30 cellular contexts compared by ENCODE assay signal in genomic region chr22:49617264-49617663, GRCh38.
"Had no signal": no experiment of that assay in that cellular context is flagged by ENCODE, and none has a peak within 500 bp of the region (broad histone marks: within the 10 kb centered on the region; RNA-seq: fewer than 3 reads in every experiment).

No MANE protein-coding gene starts in this region.

- ATAC-seq: activated CD4-positive, CD25-positive, alpha-beta regulatory T cell treated with anti-CD3 and anti-CD28 coated beads, Interleukin-2, amount 50 U/mL, for 24 hours; activated naive CD4-positive, alpha-beta T cell treated with anti-CD3 and anti-CD28 coated beads, Interleukin-2, amount 50 U/mL, for 72 hours; activated T-cell treated with anti-CD3 and anti-CD28 coated beads, Interleukin-2, amount 50 U/mL, for 72 hours; activated T-helper 17 cell treated with anti-CD3 and anti-CD28 coated beads, Interleukin-2, amount 50 U/mL, for 72 hours; body of pancreas; Panc1 had no signal

- H3K27ac Mint-ChIP-seq: activated CD4-positive, alpha-beta memory T cell treated with anti-CD3 and anti-CD28 coated beads for 36 hours; activated naive CD4-positive, alpha-beta T cell treated with anti-CD3 and anti-CD28 coated beads, Interleukin-2, amount 50 U/mL, for 72 hours; activated T-cell treated with anti-CD3 and anti-CD28 coated beads, Interleukin-2, amount 50 U/mL, for 72 hours; activated T-helper 17 cell treated with anti-CD3 and anti-CD28 coated beads, Interleukin-2, amount 50 U/mL, for 72 hours; T-helper 1 cell treated with Interleukin-12 subunit alpha and Interleukin-12 subunit beta and Interleukin-4 antibody, amounts not matched to agents 30 μg/mL and 1 μg/mL, for 36 hours; T-helper 2 cell treated with Interferon-gamma antibody and Interleukin-4, amounts not matched to agents 5 μg/mL and 100 μg/mL, for 36 hours had no signal

- H3K27me3 ChIP-seq: body of pancreas, SJSA1 had no signal

- H3K4me1 ChIP-seq: adrenal gland, body of pancreas, breast epithelium, SJSA1 had no signal

- DNase-seq: activated CD4-positive, alpha-beta memory T cell treated with anti-CD3 and anti-CD28 coated beads for 36 hours; activated CD4-positive, alpha-beta T cell treated with anti-CD3 and anti-CD28 coated beads for 4 hours; activated CD4-positive, alpha-beta T cell treated with anti-CD3 and anti-CD28 coated beads, Interleukin-2, amount 50 U/mL, for 1 hour; activated effector memory CD4-positive, alpha-beta T cell treated with anti-CD3 and anti-CD28 coated beads, Interleukin-2, amount 50 U/mL, for 16 hours; activated naive CD4-positive, alpha-beta T cell; activated T-cell treated with anti-CD3 and anti-CD28 coated beads for 4 hours; activated T-cell treated with anti-CD3 and anti-CD28 coated beads, Interleukin-2, amount 50 U/mL, for 72 hours; adrenal gland; Kasumi-1; KG1; MG63; NCI-H1048; NCI-H1105 treated with DMSO at 0.1 percent for 48 hours; NCI-H1436; NCI-H1694; NCI-H1930; NCI-H2081 treated with DMSO at 0.1 percent for 48 hours; NCI-H345; NCI-H524 treated with DMSO at 0.1 percent for 48 hours; SHP77 treated with DMSO at 0.1 percent for 48 hours; SK-N-SH had no signal

- H3K27me3 Mint-ChIP-seq: activated CD4-positive, alpha-beta memory T cell treated with anti-CD3 and anti-CD28 coated beads for 36 hours; activated T-helper 17 cell treated with anti-CD3 and anti-CD28 coated beads, Interleukin-2, amount 50 U/mL, for 72 hours had no signal

- H3K27ac ChIP-seq: adrenal gland, body of pancreas, breast epithelium, SJSA1 had no signal

- H3K36me3 ChIP-seq: adrenal gland, breast epithelium, MG63, SJSA1 had no signal

- H3K4me2 ChIP-seq: SK-N-SH had no signal

- H3K9me3 Mint-ChIP-seq: activated T-cell treated with anti-CD3 and anti-CD28 coated beads, Interleukin-2, amount 50 U/mL, for 72 hours had no signal

- H3K9ac ChIP-seq: SK-N-SH had no signal

- H3K4me3 Mint-ChIP-seq: activated CD4-positive, alpha-beta memory T cell treated with anti-CD3 and anti-CD28 coated beads for 36 hours; activated T-cell treated with anti-CD3 and anti-CD28 coated beads, Interleukin-2, amount 50 U/mL, for 72 hours; activated T-helper 17 cell treated with anti-CD3 and anti-CD28 coated beads, Interleukin-2, amount 50 U/mL, for 72 hours; T-helper 1 cell treated with Interleukin-12 subunit alpha and Interleukin-12 subunit beta and Interleukin-4 antibody, amounts not matched to agents 30 μg/mL and 1 μg/mL, for 36 hours; T-helper 2 cell treated with Interferon-gamma antibody and Interleukin-4, amounts not matched to agents 5 μg/mL and 100 μg/mL, for 36 hours had no signal

- H3K4me3 ChIP-seq: adrenal gland, body of pancreas, breast epithelium, MG63, SJSA1 had no signal

- H3K9me3 ChIP-seq: body of pancreas, MG63, SK-N-SH had no signal
